In genomic region chr13:111415765-111416164, GRCh38 we compare ENCODE assay signal across 29 cellular contexts.
"Had no signal": no experiment of that assay in that cellular context is flagged by ENCODE, and none has a peak within 500 bp of the region (broad histone marks: within the 10 kb centered on the region; RNA-seq: fewer than 3 reads in every experiment).

No MANE protein-coding gene starts in this region.

- DNase-seq: activated B cell treated with CpG ODN at 0.5 μM for 24 hours; activated CD4-positive, alpha-beta T cell treated with anti-CD3 and anti-CD28 coated beads for 48 hours; activated CD4-positive, alpha-beta T cell treated with anti-CD3 and anti-CD28 coated beads, Interleukin-2, amount 50 U/mL, for 1 hour; activated CD4-positive, alpha-beta T cell treated with anti-CD3 and anti-CD28 coated beads, Interleukin-2, amount 50 U/mL, for 48 hours; activated CD8-positive, alpha-beta memory T cell treated with anti-CD3 and anti-CD28 coated beads for 24 hours; activated CD8-positive, alpha-beta T cell treated with anti-CD3 and anti-CD28 coated beads for 36 hours; activated effector memory CD4-positive, alpha-beta T cell treated with anti-CD3 and anti-CD28 coated beads, Interleukin-2, amount 50 U/mL, for 16 hours; activated naive CD4-positive, alpha-beta T cell; activated naive CD4-positive, alpha-beta T cell treated with anti-CD3 and anti-CD28 coated beads, Interleukin-2, amount 10 ng/mL, durations not matched to agents 7 days and 5 days; activated naive CD8-positive, alpha-beta T cell treated with anti-CD3 and anti-CD28 coated beads, Interleukin-2, amount 10 ng/mL, durations not matched to agents 7 days and 5 days; activated T-cell treated with anti-CD3 and anti-CD28 coated beads, Interleukin-2, amount 50 U/mL, for 4 hours; brain microvascular endothelial cell; cortex of kidney; dermis blood vessel endothelial cell; effector CD4-positive, alpha-beta T cell; effector memory CD8-positive, alpha-beta T cell; erythroblast; foreskin keratinocyte; heart right ventricle; T-helper 1 cell; T-helper 17 cell; T1000; WERI-Rb-1 had no signal

- H3K4me3 ChIP-seq: ascending aorta, esophagus muscularis mucosa, gastroesophageal sphincter, heart right ventricle had no signal

- H3K4me1 ChIP-seq: ascending aorta, foreskin keratinocyte, gastroesophageal sphincter, heart right ventricle had no signal

- H3K27me3 ChIP-seq: ascending aorta had no signal

- ATAC-seq: activated CD4-positive, CD25-positive, alpha-beta regulatory T cell treated with anti-CD3 and anti-CD28 coated beads, Interleukin-2, amount 50 U/mL, for 24 hours; activated CD8-positive, alpha-beta T cell treated with anti-CD3 and anti-CD28 coated beads for 36 hours; activated naive CD4-positive, alpha-beta T cell treated with anti-CD3 and anti-CD28 coated beads, Interleukin-2, amount 50 U/mL, for 72 hours; activated T-cell treated with anti-CD3 and anti-CD28 coated beads, Interleukin-2, amount 50 U/mL, for 4 hours; effector memory CD8-positive, alpha-beta T cell; foreskin keratinocyte; gastroesophageal sphincter; heart right ventricle; T-helper 17 cell had no signal

- H3K36me3 ChIP-seq: ascending aorta, brain microvascular endothelial cell, esophagus muscularis mucosa, gastroesophageal sphincter, heart right ventricle, WERI-Rb-1 had no signal

- H3K9me3 ChIP-seq: ascending aorta, esophagus muscularis mucosa, gastroesophageal sphincter, heart right ventricle had no signal

- H3K27ac ChIP-seq: ascending aorta, brain microvascular endothelial cell, esophagus muscularis mucosa, foreskin keratinocyte, gastroesophageal sphincter, heart right ventricle, WERI-Rb-1 had no signal

- FAIRE-seq: bronchial epithelial cell had no signal
